10 cellular contexts compared by ENCODE assay signal in genomic region chr21:38989745-38990423, GRCh38.
DNase-seq lines count a peak whose midpoint lies in the region; ATAC-seq and TF ChIP-seq lines count a peak whose summit lies in the region.
"Had no signal": no experiment of that assay in that cellular context is flagged by ENCODE, and none has a peak within 500 bp of the region (broad histone marks: within the 10 kb centered on the region; RNA-seq: fewer than 3 reads in every experiment).

No MANE protein-coding gene starts in this region.

- H3K4me3 Mint-ChIP-seq in osteocyte (ENCODE audit: unreplicated experiment): peak overlapping the region; percentile 18
- H3K4me3 Mint-ChIP-seq in activated naive CD8-positive, alpha-beta T cell treated with anti-CD3 and anti-CD28 coated beads, Interleukin-2, amount 50 U/mL, for 24 hours: no peak overlapping the region

- peak overlapping the region; percentile 72 for H3K27ac Mint-ChIP-seq in osteocyte (ENCODE audit: unreplicated experiment)
- no peak overlapping the region for H3K27ac Mint-ChIP-seq in activated naive CD4-positive, alpha-beta T cell treated with anti-CD3 and anti-CD28 coated beads, Interleukin-2, amount 50 U/mL, for 72 hours
- no peak overlapping the region for H3K27ac Mint-ChIP-seq in activated naive CD8-positive, alpha-beta T cell treated with anti-CD3 and anti-CD28 coated beads, Interleukin-2, amount 50 U/mL, for 24 hours

- ATAC-seq in activated naive CD4-positive, alpha-beta T cell treated with anti-CD3 and anti-CD28 coated beads, Interleukin-2, amount 50 U/mL, for 72 hours: no peak
- ATAC-seq in activated naive CD8-positive, alpha-beta T cell treated with anti-CD3 and anti-CD28 coated beads, Interleukin-2, amount 50 U/mL, for 24 hours: no peak
- no peak for ATAC-seq in HG03139 (IDR thresholded peaks at IDR 0.05; ENCODE audit: unreplicated experiment)
- ATAC-seq: GM12878 had no signal

- H3K4me1 Mint-ChIP-seq in osteocyte (ENCODE audit: unreplicated experiment): peaks cover 87% of the 10 kb centered on the region
- peaks cover 17% of the 10 kb centered on the region for H3K4me1 Mint-ChIP-seq in activated naive CD8-positive, alpha-beta T cell treated with anti-CD3 and anti-CD28 coated beads, Interleukin-2, amount 50 U/mL, for 24 hours

- DNase-seq in DMS79 treated with DMSO at 0.1 percent for 48 hours (lab: John Stamatoyannopoulos, UW): peak; percentile 66
- peak; percentile 91 for DNase-seq in NCI-H345 treated with DMSO at 0.1 percent for 48 hours (lab: John Stamatoyannopoulos, UW; ENCODE audit: unreplicated experiment)
- peak; percentile 18 to 26 for DNase-seq in erythroblast (lab: John Stamatoyannopoulos, UW)
- no peak for DNase-seq in osteocyte (ENCODE audit: extremely low spot score, unreplicated experiment)
- DNase-seq in activated naive CD4-positive, alpha-beta T cell treated with anti-CD3 and anti-CD28 coated beads, Interleukin-2, amount 50 U/mL, for 72 hours (ENCODE audit: low spot score in 2 of 2): no peak
- no peak for DNase-seq in activated naive CD8-positive, alpha-beta T cell treated with anti-CD3 and anti-CD28 coated beads, Interleukin-2, amount 50 U/mL, for 24 hours
- no peak for DNase-seq in stimulated activated CD4-positive, alpha-beta T cell treated with anti-CD3 and anti-CD28 coated beads, Interleukin-4, amount 100 ng/mL, for 1 hour
- DNase-seq: stimulated activated CD4-positive, alpha-beta T cell treated with anti-CD3 and anti-CD28 coated beads, Interleukin-12 subunit alpha, Interleukin-12 subunit beta, amount 100 ng/mL, for 4 hours had no signal

- TF ChIP-seq POLR2A in erythroblast (IDR thresholded peaks at IDR 0.05; ENCODE audit: low read length): no peak

- H3K9me3 Mint-ChIP-seq in osteocyte (ENCODE audit: unreplicated experiment): no peaks in the 10 kb centered on the region
- H3K9me3 Mint-ChIP-seq in activated naive CD4-positive, alpha-beta T cell treated with anti-CD3 and anti-CD28 coated beads, Interleukin-2, amount 50 U/mL, for 72 hours: no peaks in the 10 kb centered on the region
- no peaks in the 10 kb centered on the region for H3K9me3 Mint-ChIP-seq in activated naive CD8-positive, alpha-beta T cell treated with anti-CD3 and anti-CD28 coated beads, Interleukin-2, amount 50 U/mL, for 24 hours

- no peaks in the 10 kb centered on the region for H3K36me3 Mint-ChIP-seq in osteocyte (ENCODE audit: unreplicated experiment)
- H3K36me3 Mint-ChIP-seq in activated naive CD4-positive, alpha-beta T cell treated with anti-CD3 and anti-CD28 coated beads, Interleukin-2, amount 50 U/mL, for 72 hours: no peaks in the 10 kb centered on the region
- H3K36me3 Mint-ChIP-seq in activated naive CD8-positive, alpha-beta T cell treated with anti-CD3 and anti-CD28 coated beads, Interleukin-2, amount 50 U/mL, for 24 hours (ENCODE audit: low read depth): no peaks in the 10 kb centered on the region

- H3K27me3 Mint-ChIP-seq in osteocyte (ENCODE audit: unreplicated experiment): peaks cover 8% of the 10 kb centered on the region
- peaks cover 52% of the 10 kb centered on the region for H3K27me3 Mint-ChIP-seq in activated naive CD8-positive, alpha-beta T cell treated with anti-CD3 and anti-CD28 coated beads, Interleukin-2, amount 50 U/mL, for 24 hours

- no peak for TF ChIP-seq CTCF in osteocyte (IDR thresholded peaks at IDR 0.05)

Comparison
In these comparisons a context has a peak if more than half of its experiments do, and no peak if none do; other contexts are left out.
1. DNase-seq: peak in DMS79 treated with DMSO at 0.1 percent for 48 hours (single experiment), NCI-H345 treated with DMSO at 0.1 percent for 48 hours (single experiment) and erythroblast (2 of 2); none in osteocyte (single experiment), activated naive CD4-positive, alpha-beta T cell treated with anti-CD3 and anti-CD28 coated beads, Interleukin-2, amount 50 U/mL, for 72 hours (0 of 2), activated naive CD8-positive, alpha-beta T cell treated with anti-CD3 and anti-CD28 coated beads, Interleukin-2, amount 50 U/mL, for 24 hours (single experiment) and stimulated activated CD4-positive, alpha-beta T cell treated with anti-CD3 and anti-CD28 coated beads, Interleukin-4, amount 100 ng/mL, for 1 hour (single experiment).